In the genomic region with DNA sequence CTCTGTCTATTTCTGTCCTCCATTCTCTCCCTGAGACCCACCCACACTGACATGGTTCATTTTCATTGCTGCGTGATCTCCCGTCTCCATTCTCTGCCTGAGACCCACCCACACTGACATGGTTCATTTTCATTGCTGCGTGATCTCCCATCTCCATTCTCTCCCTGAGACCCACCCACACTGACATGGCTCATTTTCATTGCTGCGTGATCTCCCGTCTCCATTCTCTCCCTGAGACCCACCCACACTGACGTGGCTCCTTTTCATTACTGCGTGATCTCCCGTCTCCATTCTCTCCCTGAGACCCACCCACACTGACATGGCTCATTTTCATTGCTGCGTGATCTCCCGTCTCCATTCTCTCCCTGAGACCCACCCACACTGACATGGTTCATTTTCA, we compare ENCODE assay signal across 1 cellular context. TPM values are rescaled to one million over a fixed set of nuclear protein-coding genes. Genes with fewer than 3 reads are reported as not detected.
"Had no signal": no experiment of that assay in that cellular context is flagged by ENCODE, and none has a peak within 500 bp of the region (broad histone marks: within the 10 kb centered on the region; RNA-seq: fewer than 3 reads in every experiment).

No MANE protein-coding gene starts in this region.

RNA-seq across cellular contexts. Expression of a gene that starts 30.2 kb away (rescaled TPM):
- total RNA-seq: ascending aorta had no signal
